8 cellular contexts compared by ENCODE assay signal in genomic region chr9:97985058-97985861, GRCh38. TPM values are rescaled to one million over a fixed set of nuclear protein-coding genes. Genes with fewer than 3 reads are reported as not detected.
DNase-seq lines count a peak whose midpoint lies in the region; ATAC-seq, FAIRE-seq and TF ChIP-seq lines count a peak whose summit lies in the region.

No MANE protein-coding gene starts in this region.

- H3K27ac ChIP-seq in H1 (ENCODE audit: low read depth, low read length) (no peak overlapping the region), upper lobe of left lung (peak overlapping the region; percentile 94 to 100 (median 97))

- TF ChIP-seq POLR2A in H1 (IDR thresholded peaks at IDR 0.05; ENCODE audit: control extremely low read depth in 1 of 2, low read depth in 2 of 2, low read length in 2 of 2) (no peak), upper lobe of left lung (IDR thresholded peaks at IDR 0.05) (no peak)

- no peak overlapping the region for H2AFZ ChIP-seq in H1 (ENCODE audit: low read length)

- peaks cover 0 to 7% (median 2%) of the 10 kb centered on the region in 4 experiments; a peak in 2 of 7 replicates for H3K4me1 ChIP-seq in H1 (replicated peaks in 1 of 4; ENCODE audit: control insufficient read depth in 3 of 4, insufficient read depth in 4 of 4, low read length in 3 of 4)
- peaks cover 35 to 52% (median 41%) of the 10 kb centered on the region in 4 donors for H3K4me1 ChIP-seq in upper lobe of left lung

- H3K4me2 ChIP-seq in H1 (ENCODE audit: insufficient read depth in 1 of 2, low read depth in 2 of 2, low read length in 2 of 2) = peak overlapping the region; percentile 55 to 94

- no peak overlapping the region for H3K23ac ChIP-seq in H1 (ENCODE audit: insufficient read length)

- H2BK120ac ChIP-seq in H1 (replicated peaks; ENCODE audit: low read depth, low read length) = peak overlapping the region; percentile 54

- no peak overlapping the region for H2BK5ac ChIP-seq in H1 (ENCODE audit: low read depth, low read length)

- H3K18ac ChIP-seq in H1 (ENCODE audit: extremely low read depth, low read length) = no peak overlapping the region; the same call in 1 of the 2 replicates

- H3K27me3 ChIP-seq in H1 (replicated peaks in 1 of 4; ENCODE audit: control insufficient read depth in 3 of 4, extremely low read depth in 1 of 4, insufficient read depth in 3 of 4, low read length in 3 of 4) (peaks cover 25 to 52% (median 43%) of the 10 kb centered on the region in 4 experiments), upper lobe of left lung (no peaks in the 10 kb centered on the region)

- H3K9me3 ChIP-seq in H1 (ENCODE audit: insufficient read depth in 2 of 2, low read depth in 1 of 2, low read length in 1 of 2) (peaks cover 0 to 5% of the 10 kb centered on the region in 2 experiments; a peak in 1 of 4 replicates), upper lobe of left lung (no peaks in the 10 kb centered on the region)

- H3K36me3 Mint-ChIP-seq in nephron (ENCODE audit: low read depth) = no peaks in the 10 kb centered on the region

- H3K36me3 ChIP-seq in H1 (ENCODE audit: control insufficient read depth in 2 of 4, insufficient read depth in 4 of 4, low read length in 3 of 4) (no peaks in the 10 kb centered on the region), upper lobe of left lung (no peaks in the 10 kb centered on the region)

- no peak overlapping the region for H3K4ac ChIP-seq in H1 (replicated peaks; ENCODE audit: insufficient read length, low read depth, low read length)

- H4K20me1 ChIP-seq in H1 (replicated peaks in 1 of 2; ENCODE audit: control insufficient read depth in 1 of 2, insufficient read depth in 2 of 2, low read length in 2 of 2) = peaks cover 26 to 31% of the 10 kb centered on the region in 2 experiments

- POLR2A ChIA-PET in H1 (lab: Charles Lee; ENCODE audit: partially characterized antibody) = interaction anchor here (2.3 kb wide), 1 partner anchor 72 kb away, joined by 7 read pairs; the partner anchor contains the start of gene NANS

- DNase-seq in NCI-H345 (lab: John Stamatoyannopoulos, UW) (peak; percentile 45), NCI-H345 treated with DMSO at 0.1 percent for 48 hours (lab: John Stamatoyannopoulos, UW; ENCODE audit: unreplicated experiment) (no peak), H1 (ENCODE audit: low read depth in 1 of 2, low spot score in 2 of 2) (peak in 1 of 2 experiments; percentile 53), upper lobe of left lung (peak in 1 of 2 donors; percentile 24), NCI-H1694 (lab: John Stamatoyannopoulos, UW) (no peak)

- TF ChIP-seq CTCF in WI38 (IDR thresholded peaks at IDR 0.05; ENCODE audit: low read depth, low read length) (no peak), H1 (IDR thresholded peaks at IDR 0.05; ENCODE audit: control extremely low read depth in 1 of 3, insufficient read depth in 1 of 3, low read depth in 1 of 3, low read length in 3 of 3) (no peak), nephron (IDR thresholded peaks at IDR 0.05; ENCODE audit: unreplicated experiment in 3 of 3) (no peak), upper lobe of left lung (IDR thresholded peaks at IDR 0.05) (no peak)

- H2AK5ac ChIP-seq in H1 (ENCODE audit: low read depth, low read length) = no peak overlapping the region

- H3K79me2 ChIP-seq in H1 (ENCODE audit: control insufficient read depth in 1 of 2, insufficient read depth in 2 of 2, low read length in 2 of 2) = peaks cover 6 to 51% of the 10 kb centered on the region in 2 experiments

- no peak for TF ChIP-seq EP300 in H1 (IDR thresholded peaks at IDR 0.05; ENCODE audit: borderline replicate concordance in 1 of 2, low read depth in 2 of 2, low read length in 2 of 2)
- TF ChIP-seq EP300 in upper lobe of left lung (IDR thresholded peaks at IDR 0.05) = no peak

- CTCF ChIA-PET in H1 (lab: Charles Lee; ENCODE audit: partially characterized antibody) = no interaction called here

- no peaks in the 10 kb centered on the region for H3K9me3 Mint-ChIP-seq in nephron

- FAIRE-seq in H1 (lab: Jason Lieb, UNC) = no peak

- H3K4me3 Mint-ChIP-seq in nephron = peak overlapping the region; percentile 82 to 92 (median 89)

- H3K27me3 Mint-ChIP-seq in nephron (ENCODE audit: low read depth) = no peaks in the 10 kb centered on the region

- H3K23me2 ChIP-seq in H1 (ENCODE audit: low read depth, low read length) = peaks cover 12% of the 10 kb centered on the region; the same call in 1 of the 2 replicates

- 39% methylated on average over 36 of the region's 59 CpGs; no CpG with 5 or more reads in 1 of the 2 experiments for WGBS in H1 (ENCODE audit: extremely low coverage in 1 of 2, insufficient coverage in 1 of 2, insufficient read length in 1 of 2, insufficient replicate concordance in 2 of 2, low coverage in 1 of 2, low lambda C conversion rate in 2 of 2, missing lambda C conversion rate in 1 of 2), 2 experiments
- 9 to 24% methylated on average over 11 to 46 of the region's 59 CpGs for WGBS in upper lobe of left lung, 2 donors

- TF ChIP-seq RAD21 in H1 (IDR thresholded peaks at IDR 0.05 in 1 of 2, conservative IDR thresholded peaks at IDR 0.05 in 1 of 2; ENCODE audit: low read depth in 2 of 2, low read length in 2 of 2) = no peak

- peaks cover 64% of the 10 kb centered on the region for H3K4me1 Mint-ChIP-seq in nephron

- no peak overlapping the region for H2BK20ac ChIP-seq in H1 (ENCODE audit: low read length)

- no peak overlapping the region for H4K5ac ChIP-seq in H1 (ENCODE audit: insufficient read length, low read depth, low read length)

- H4K91ac ChIP-seq in H1 (replicated peaks; ENCODE audit: insufficient read length, low read length) = no peak overlapping the region

- H3K14ac ChIP-seq in H1 (ENCODE audit: insufficient read length) = no peak overlapping the region

- peak overlapping the region in 1 of 4 experiments; percentile 53; a peak in 1 of 7 replicates for H3K9ac ChIP-seq in H1 (replicated peaks in 1 of 4; ENCODE audit: extremely low read depth in 1 of 4, low read depth in 3 of 4, low read length in 3 of 4)

- no peak overlapping the region for H2BK12ac ChIP-seq in H1 (ENCODE audit: low read depth, low read length)

- peak overlapping the region; percentile 87 for H3K4me3 ChIP-seq in WI38 (ENCODE audit: low read depth, low read length)
- H3K4me3 ChIP-seq in H1 (ENCODE audit: extremely low read depth in 1 of 4, insufficient read depth in 2 of 4, low read depth in 3 of 4, low read length in 4 of 4) = peak overlapping the region; percentile 52 to 95 (median 64)
- H3K4me3 ChIP-seq in upper lobe of left lung = peak overlapping the region; percentile 50 to 96 (median 90)

- peaks cover 6% of the 10 kb centered on the region; the same call in 1 of the 2 replicates for H3K79me1 ChIP-seq in H1 (ENCODE audit: low read depth, low read length)

- H2BK15ac ChIP-seq in H1 (ENCODE audit: low read length) = no peak overlapping the region

- H3K56ac ChIP-seq in H1 (replicated peaks; ENCODE audit: insufficient read length, low read depth, low read length) = no peak overlapping the region

- peak; percentile 3 for ATAC-seq in HG03571 (IDR thresholded peaks at IDR 0.05; ENCODE audit: unreplicated experiment)
- ATAC-seq in upper lobe of left lung (ENCODE audit: low FRiP score in 2 of 2) = no peak

- H3K27ac Mint-ChIP-seq in nephron = peak overlapping the region; percentile 57 to 96 (median 89)

- peak overlapping the region; percentile 99; the same call in 1 of the 2 replicates for H4K8ac ChIP-seq in H1 (ENCODE audit: extremely low read depth, insufficient read depth, low read length)

TF ChIP-seq in H1, 55 proteins besides CTCF, POLR2A, EP300 and RAD21:
- peak; percentile 73 for TF ChIP-seq YY1 (IDR thresholded peaks at IDR 0.05; ENCODE audit: low read depth, low read length)
- peak; percentile 65; the same call in 1 of the 2 replicates for TF ChIP-seq SUZ12 (IDR thresholded peaks at IDR 0.05; ENCODE audit: low read length)
- TF ChIP-seq E2F6 (IDR thresholded peaks at IDR 0.05) = peak; percentile 97
- TF ChIP-seq TAF1 (IDR thresholded peaks at IDR 0.05; ENCODE audit: low read depth, low read length) = no peak
- TF ChIP-seq MAX (IDR thresholded peaks at IDR 0.05) = peak; percentile 98
- TF ChIP-seq SRF (IDR thresholded peaks at IDR 0.05; ENCODE audit: low read depth, low read length) = no peak
- TF ChIP-seq RNF2 (IDR thresholded peaks at IDR 0.05; ENCODE audit: borderline replicate concordance, low read depth, low read length, missing control alignments, poor library complexity, severe bottlenecking) = peak; percentile 82
- TF ChIP-seq EZH2 (IDR thresholded peaks at IDR 0.05; ENCODE audit: low read depth, low read length, severe bottlenecking) = peak; percentile 60

RNA-seq across cellular contexts. Expression of gene ANP32B, which starts 2.1 kb away (rescaled TPM):
- total RNA-seq in H1 (2021; fragmentation: NEBNext Ultra II Directional; extraction: Animal tissue kit (Norgen Biotek cat#: 25700)) = 77.0 and 88.1 TPM in 2 replicates
- polyA plus RNA-seq in H1 (2011; rRNA removed) = 5.5 and 7.6 TPM in 2 replicates
- polyA plus RNA-seq in H1 (2011; cell fraction: cytosol; rRNA removed) = 25.1 TPM
- 8.8 TPM for polyA plus RNA-seq in H1 (2011; cell fraction: nucleus; rRNA removed)
- polyA plus RNA-seq in H1 (2012, experiment 1 of 2) = 95.0 to 120 TPM (median 102 TPM) in 4 replicates
- 50.2 TPM for polyA plus RNA-seq in H1 (2012, experiment 2 of 2)
- 157 TPM for polyA plus RNA-seq in H1 (2013, experiment 1 of 2)
- 155 TPM for polyA plus RNA-seq in H1 (2013, experiment 2 of 2)
- 2.9 and 4.9 TPM in 2 replicates for polyA minus RNA-seq in H1 (2011; rRNA and poly(A)+ RNA removed)
- 10.6 TPM for polyA minus RNA-seq in H1 (2011; cell fraction: cytosol; rRNA and poly(A)+ RNA removed)
- polyA minus RNA-seq in H1 (2011; cell fraction: nucleus; rRNA and poly(A)+ RNA removed) = 10.3 TPM
- total RNA-seq in upper lobe of left lung = 100 to 1,000 TPM in 2 of 6 donors, 10 to 100 TPM in 4; 34.1 to 116 (median 66.0) TPM

RNA-seq across cellular contexts. Expression of gene HEMGN, which starts 47.3 kb away (rescaled TPM):
- not detected in 2 replicates for total RNA-seq in H1 (2021; fragmentation: NEBNext Ultra II Directional; extraction: Animal tissue kit (Norgen Biotek cat#: 25700))
- not detected in 2 replicates for polyA plus RNA-seq in H1 (2011; rRNA removed)
- polyA plus RNA-seq in H1 (2011; cell fraction: cytosol; rRNA removed) = not detected
- not detected for polyA plus RNA-seq in H1 (2011; cell fraction: nucleus; rRNA removed)
- not detected in 4 replicates for polyA plus RNA-seq in H1 (2012, experiment 1 of 2)
- not detected for polyA plus RNA-seq in H1 (2012, experiment 2 of 2)
- not detected for polyA plus RNA-seq in H1 (2013, experiment 1 of 2)
- polyA plus RNA-seq in H1 (2013, experiment 2 of 2) = not detected
- polyA minus RNA-seq in H1 (2011; rRNA and poly(A)+ RNA removed) = not detected in 2 replicates
- not detected for polyA minus RNA-seq in H1 (2011; cell fraction: cytosol; rRNA and poly(A)+ RNA removed)
- not detected for polyA minus RNA-seq in H1 (2011; cell fraction: nucleus; rRNA and poly(A)+ RNA removed)
- 1 to 10 TPM in 2 of 6 donors, under 1 TPM in 4; 0.26 to 3.0 (median 0.51) TPM for total RNA-seq in upper lobe of left lung
